In the genomic region with DNA sequence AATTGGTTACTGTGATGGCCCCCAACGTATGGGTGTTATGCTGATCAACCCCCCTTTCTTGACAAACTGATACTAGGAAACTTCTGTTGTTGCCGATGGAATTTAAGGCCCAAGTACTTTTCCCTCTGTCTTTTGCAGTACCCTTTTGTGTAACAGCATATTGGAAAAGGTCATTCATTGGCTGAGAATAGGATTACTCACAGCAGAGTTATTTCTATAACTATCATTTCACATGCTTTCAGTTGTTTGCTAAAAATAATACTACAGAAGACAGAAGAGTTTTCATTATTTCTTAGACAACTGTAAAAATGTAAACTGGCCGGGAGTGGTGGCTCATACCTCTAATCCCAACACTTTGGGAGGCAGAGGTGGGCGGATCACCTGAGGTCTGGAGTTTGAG, we compare ENCODE assay signal across 1 cellular context.
TF ChIP-seq lines count a peak whose summit lies in the region.

No MANE protein-coding gene starts in this region.

TF ChIP-seq in IMR-90, 13 proteins besides CTCF, POLR2A, EP300 and RAD21:
- TF ChIP-seq MAZ (IDR thresholded peaks at IDR 0.05; ENCODE audit: borderline replicate concordance, low read depth, low read length): no peak
- no peak for TF ChIP-seq NFE2L2 (IDR thresholded peaks at IDR 0.05; ENCODE audit: low read depth, low read length)
- TF ChIP-seq ELK1 (IDR thresholded peaks at IDR 0.05; ENCODE audit: borderline replicate concordance, low read depth, low read length): no peak
- TF ChIP-seq MAFK (IDR thresholded peaks at IDR 0.05; ENCODE audit: low read depth, low read length): no peak
